19 cellular contexts compared by ENCODE assay signal in genomic region chr2:190694479-190694878, GRCh38. TPM values are rescaled to one million over a fixed set of nuclear protein-coding genes. Genes with fewer than 3 reads are reported as not detected.
DNase-seq lines count a peak whose midpoint lies in the region; ATAC-seq, FAIRE-seq and TF ChIP-seq lines count a peak whose summit lies in the region.
"Had no signal": no experiment of that assay in that cellular context is flagged by ENCODE, and none has a peak within 500 bp of the region (broad histone marks: within the 10 kb centered on the region; RNA-seq: fewer than 3 reads in every experiment).

No MANE protein-coding gene starts in this region.

- H3K27me3 Mint-ChIP-seq in activated T-cell treated with anti-CD3 and anti-CD28 coated beads, Interleukin-2, amount 50 U/mL, for 72 hours (ENCODE audit: low read depth) = no peaks in the 10 kb centered on the region
- H3K27me3 Mint-ChIP-seq in WTC11 (ENCODE audit: low read depth) = no peaks in the 10 kb centered on the region
- H3K27me3 Mint-ChIP-seq: CD4-positive, alpha-beta T cell; IgD-negative memory B cell had no signal

- no peaks in the 10 kb centered on the region for H3K9me3 Mint-ChIP-seq in activated T-cell treated with anti-CD3 and anti-CD28 coated beads, Interleukin-2, amount 50 U/mL, for 72 hours
- no peaks in the 10 kb centered on the region for H3K9me3 Mint-ChIP-seq in WTC11
- H3K9me3 Mint-ChIP-seq: CD4-positive, alpha-beta T cell; HFFc6; IgD-negative memory B cell had no signal

- peaks cover 42% of the 10 kb centered on the region for H3K4me1 Mint-ChIP-seq in activated T-cell treated with anti-CD3 and anti-CD28 coated beads, Interleukin-2, amount 50 U/mL, for 72 hours (ENCODE audit: low read depth)
- H3K4me1 Mint-ChIP-seq in WTC11 = peaks cover 49% of the 10 kb centered on the region

- DNase-seq in activated T-cell treated with anti-CD3 and anti-CD28 coated beads, Interleukin-2, amount 50 U/mL, for 72 hours = no peak
- DNase-seq in activated T-cell treated with anti-CD3 and anti-CD28 coated beads, Interleukin-2, amount 50 U/mL, for 48 hours = no peak
- DNase-seq in DMS 273 (lab: John Stamatoyannopoulos, UW; ENCODE audit: unreplicated experiment) = peak; percentile 44
- peak; percentile 28 for DNase-seq in NCI-H69 (lab: John Stamatoyannopoulos, UW)
- no peak for DNase-seq in WTC11 (ENCODE audit: low spot score)
- no peak for DNase-seq in NCI-H2196 (lab: John Stamatoyannopoulos, UW; ENCODE audit: unreplicated experiment)
- DNase-seq: 8988T; ACHN; Calu3; CD4-positive, alpha-beta T cell; DMS153; DMS79 treated with DMSO at 0.1 percent for 48 hours; EL; HFFc6 had no signal

- no peak for TF ChIP-seq CTCF in WTC11 (IDR thresholded peaks at IDR 0.05)

- no peak overlapping the region for H3K4me3 Mint-ChIP-seq in activated T-cell treated with anti-CD3 and anti-CD28 coated beads, Interleukin-2, amount 50 U/mL, for 72 hours
- no peak overlapping the region for H3K4me3 Mint-ChIP-seq in WTC11
- H3K4me3 Mint-ChIP-seq: CD4-positive, alpha-beta T cell; HFFc6; IgD-negative memory B cell had no signal

- CTCF ChIA-PET in WTC11 (lab: Charles Lee) = interaction anchor here (1.2 kb wide), 1 partner anchor 14 kb away, joined by 5 read pairs; no protein-coding TSS in a partner anchor

- FAIRE-seq in islet of Langerhans (lab: Jason Lieb, UNC) = peak; percentile 33
- FAIRE-seq: G401.6, H1 had no signal

- POLR2A ChIA-PET in WTC11 (lab: Charles Lee) = no interaction called here

- no peak for ATAC-seq in activated T-cell treated with anti-CD3 and anti-CD28 coated beads, Interleukin-2, amount 50 U/mL, for 72 hours (replicated peaks in 1 of 2)
- no peak for ATAC-seq in HG03095 (IDR thresholded peaks at IDR 0.05; ENCODE audit: unreplicated experiment)
- ATAC-seq in WTC11 = no peak

- H3K27ac Mint-ChIP-seq in activated T-cell treated with anti-CD3 and anti-CD28 coated beads, Interleukin-2, amount 50 U/mL, for 72 hours = peak overlapping the region; percentile 79
- H3K27ac Mint-ChIP-seq in WTC11 = no peak overlapping the region
- H3K27ac Mint-ChIP-seq: CD4-positive, alpha-beta T cell; HFFc6; IgD-negative memory B cell had no signal

- peaks cover 9 to 18% of the 10 kb centered on the region in 2 donors for H3K36me3 Mint-ChIP-seq in activated T-cell treated with anti-CD3 and anti-CD28 coated beads, Interleukin-2, amount 50 U/mL, for 72 hours (ENCODE audit: insufficient read depth in 2 of 2)
- peaks cover 4% of the 10 kb centered on the region; the same call in 1 of the 2 replicates for H3K36me3 Mint-ChIP-seq in WTC11

TF ChIP-seq in WTC11, 78 proteins besides CTCF, POLR2A, EP300 and RAD21 (continues in another document):
- TF ChIP-seq IRF1 (CRISPR knock-in tag; IDR thresholded peaks at IDR 0.05) = no peak
- TF ChIP-seq JAZF1 (CRISPR knock-in tag; IDR thresholded peaks at IDR 0.05) = no peak
- no peak for TF ChIP-seq TP53 (CRISPR knock-in tag; IDR thresholded peaks at IDR 0.05)
- no peak for TF ChIP-seq ZBTB43 (CRISPR knock-in tag; IDR thresholded peaks at IDR 0.05)
- TF ChIP-seq ZNF263 (CRISPR knock-in tag; IDR thresholded peaks at IDR 0.05; ENCODE audit: low read depth) = no peak
- no peak for TF ChIP-seq ZNF219 (CRISPR knock-in tag; IDR thresholded peaks at IDR 0.05; ENCODE audit: borderline replicate concordance)
- TF ChIP-seq KAT7 (CRISPR knock-in tag; IDR thresholded peaks at IDR 0.05; ENCODE audit: borderline replicate concordance) = no peak
- TF ChIP-seq GRHL2 (CRISPR knock-in tag; IDR thresholded peaks at IDR 0.05; ENCODE audit: insufficient replicate concordance, severe bottlenecking) = no peak
- no peak for TF ChIP-seq E2F4 (CRISPR knock-in tag; IDR thresholded peaks at IDR 0.05; ENCODE audit: borderline replicate concordance, low read depth)
- no peak for TF ChIP-seq HMGA2 (CRISPR knock-in tag; IDR thresholded peaks at IDR 0.05)
- no peak for TF ChIP-seq ESRRA (CRISPR knock-in tag; IDR thresholded peaks at IDR 0.05; ENCODE audit: borderline replicate concordance)
- no peak for TF ChIP-seq FOXK1 (CRISPR knock-in tag; IDR thresholded peaks at IDR 0.05)
- TF ChIP-seq STAT6 (CRISPR knock-in tag; conservative IDR thresholded peaks at IDR 0.05; ENCODE audit: low read depth) = no peak
- TF ChIP-seq ZNF121 (CRISPR knock-in tag; IDR thresholded peaks at IDR 0.05) = no peak
- no peak for TF ChIP-seq ATF6 (CRISPR knock-in tag; IDR thresholded peaks at IDR 0.05)
- no peak for TF ChIP-seq SP1 (CRISPR knock-in tag; conservative IDR thresholded peaks at IDR 0.05)
- TF ChIP-seq NFATC4 (CRISPR knock-in tag; IDR thresholded peaks at IDR 0.05) = no peak

RNA-seq across cellular contexts. Expression of gene NAB1, which starts 45.6 kb away (rescaled TPM):
- 10 to 100 TPM; 42.8 to 61.3 TPM for total RNA-seq in activated T-cell treated with anti-CD3 and anti-CD28 coated beads, Interleukin-2, amount 50 U/mL, for 72 hours
- 30.2 to 32.0 TPM (median 31.2 TPM) in 3 replicates for total RNA-seq in WTC11 (2021)

Comparison
In these comparisons a context has a peak if more than half of its experiments do, and no peak if none do; other contexts are left out.
1. DNase-seq: peak in DMS 273 (single experiment) and NCI-H69 (single experiment); none in activated T-cell treated with anti-CD3 and anti-CD28 coated beads, Interleukin-2, amount 50 U/mL, for 72 hours (0 of 2), activated T-cell treated with anti-CD3 and anti-CD28 coated beads, Interleukin-2, amount 50 U/mL, for 48 hours (0 of 2), WTC11 (single experiment) and NCI-H2196 (single experiment).